In the genomic region with DNA sequence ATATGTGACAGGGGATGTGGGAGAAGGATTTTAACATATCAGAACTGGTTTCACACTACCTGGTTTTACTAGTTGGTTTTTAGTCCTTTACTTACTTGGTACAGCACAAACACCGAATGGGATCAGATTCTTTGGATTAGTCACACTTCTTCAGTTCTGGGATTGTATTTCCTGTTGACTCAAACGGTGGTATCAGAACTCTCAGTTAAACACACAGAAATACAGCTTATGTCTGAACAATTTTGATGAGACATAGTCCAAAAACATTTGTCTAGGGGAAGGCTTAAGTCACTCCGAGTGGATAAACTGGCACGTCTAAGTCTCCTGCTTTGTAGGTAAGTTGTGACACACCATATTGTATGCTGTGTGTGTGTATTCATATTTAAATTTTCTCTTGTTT, we compare ENCODE assay signal across 17 cellular contexts.
DNase-seq lines count a peak whose midpoint lies in the region; ATAC-seq and TF ChIP-seq lines count a peak whose summit lies in the region.
"Had no signal": no experiment of that assay in that cellular context is flagged by ENCODE, and none has a peak within 500 bp of the region (broad histone marks: within the 10 kb centered on the region; RNA-seq: fewer than 3 reads in every experiment).

No MANE protein-coding gene starts in this region.

- no peaks in the 10 kb centered on the region for H3K27me3 ChIP-seq in upper lobe of right lung
- H3K27me3 ChIP-seq: esophagus muscularis mucosa had no signal

- H3K9me3 ChIP-seq in upper lobe of right lung = no peaks in the 10 kb centered on the region
- H3K9me3 ChIP-seq: esophagus muscularis mucosa had no signal

- TF ChIP-seq CTCF in retinal pigment epithelial cell (conservative IDR thresholded peaks at IDR 0.05; ENCODE audit: low read depth, low read length) (no peak), upper lobe of right lung (IDR thresholded peaks at IDR 0.05) (no peak)

- H3K4me1 ChIP-seq in upper lobe of right lung = no peaks in the 10 kb centered on the region

- peak; percentile 62 for DNase-seq in GM03348 (ENCODE audit: low spot score)
- peak; percentile 51 for DNase-seq in RPMI7951 (ENCODE audit: low read depth)
- DNase-seq in retinal pigment epithelial cell (ENCODE audit: low read depth) = peak; percentile 38
- DNase-seq in effector CD8-positive, alpha-beta T cell (lab: John Stamatoyannopoulos, UW) = no peak
- no peak for DNase-seq in C1 segment of cervical spinal cord (lab: John Stamatoyannopoulos, UW)
- DNase-seq in upper lobe of right lung = no peak
- DNase-seq: activated T-cell treated with anti-CD3 and anti-CD28 coated beads for 4 hours; aorta; Karpas-422; kidney; naive thymus-derived CD8-positive, alpha-beta T cell; NCI-H2227 treated with DMSO at 0.1 percent for 48 hours; Right ventricle myocardium superior had no signal

- ATAC-seq in esophagus mucosa = peak; percentile 46
- no peak for ATAC-seq in HG03460 (IDR thresholded peaks at IDR 0.05; ENCODE audit: unreplicated experiment)
- ATAC-seq in upper lobe of right lung = no peak
- ATAC-seq: naive thymus-derived CD8-positive, alpha-beta T cell had no signal

- no peaks in the 10 kb centered on the region for H3K36me3 ChIP-seq in upper lobe of right lung
- H3K36me3 ChIP-seq: esophagus muscularis mucosa had no signal

- no peak overlapping the region for H3K4me3 ChIP-seq in retinal pigment epithelial cell (ENCODE audit: low read length)
- H3K4me3 ChIP-seq in upper lobe of right lung = no peak overlapping the region
- H3K4me3 ChIP-seq: esophagus muscularis mucosa had no signal

- H3K27ac ChIP-seq in upper lobe of right lung = no peak overlapping the region
- H3K27ac ChIP-seq: esophagus muscularis mucosa, VCaP had no signal

- intact Hi-C loops in upper lobe of right lung (cut with DNase I) = no loop called here

Comparison
In these comparisons a context has a peak if more than half of its experiments do, and no peak if none do; other contexts are left out.
1. DNase-seq: peak in GM03348 (single experiment), RPMI7951 (single experiment) and retinal pigment epithelial cell (single experiment); none in effector CD8-positive, alpha-beta T cell (single experiment), C1 segment of cervical spinal cord (0 of 14) and upper lobe of right lung (single experiment).